ENCODE assay signal across 15 cellular contexts in genomic region chr3:114447545-114447944, GRCh38.
DNase-seq lines count a peak whose midpoint lies in the region; ATAC-seq and TF ChIP-seq lines count a peak whose summit lies in the region.
"Had no signal": no experiment of that assay in that cellular context is flagged by ENCODE, and none has a peak within 500 bp of the region (broad histone marks: within the 10 kb centered on the region; RNA-seq: fewer than 3 reads in every experiment).

No MANE protein-coding gene starts in this region.

- DNase-seq in GM06990 (ENCODE audit: extremely low read depth, insufficient read length) (no peak), OCI-LY7 (ENCODE audit: low spot score) (peak; percentile 18), left lung (no peak), dermis blood vessel endothelial cell (no peak)
- DNase-seq in activated CD8-positive, alpha-beta memory T cell treated with anti-CD3 and anti-CD28 coated beads, Interleukin-2, amount 50 U/mL, for 48 hours, result no peak
- DNase-seq: activated CD8-positive, alpha-beta T cell treated with anti-CD3 and anti-CD28 coated beads, Interleukin-2, amount 10 ng/mL, durations not matched to agents 7 days and 5 days; CD8-positive, alpha-beta memory T cell; endodermal cell; naive B cell; NCI-H146 had no signal

- no peaks in the 10 kb centered on the region for H3K79me2 ChIP-seq in OCI-LY7 (ENCODE audit: insufficient read depth, low read depth, low read length)

- H4K20me1 ChIP-seq in OCI-LY7 (ENCODE audit: insufficient read depth, low read length), result no peaks in the 10 kb centered on the region

- no TSS peak for BruUV-seq in OCI-LY7 (replicated peaks; lab: Mats Ljungman, UMichigan)

- peak overlapping the region; percentile 38 for H3K4me3 ChIP-seq in GM06990 (replicated peaks; ENCODE audit: low read depth, low read length)
- no peak overlapping the region for H3K4me3 ChIP-seq in OCI-LY7 (ENCODE audit: low read depth, low read length, poor library complexity, severe bottlenecking)
- no peak overlapping the region for H3K4me3 ChIP-seq in left lung
- H3K4me3 ChIP-seq: smooth muscle cell had no signal

- 0 out of 2 replicates have a peak overlapping the region, but pooled peaks have one; percentile 7 for H3K4me2 ChIP-seq in OCI-LY7 (ENCODE audit: low read length)
- H3K4me2 ChIP-seq: smooth muscle cell had no signal

- H3K9me3 ChIP-seq in OCI-LY7 (ENCODE audit: low read length), result no peaks in the 10 kb centered on the region
- H3K9me3 ChIP-seq in left lung, result no peaks in the 10 kb centered on the region

- CTCF ChIA-PET in OCI-LY7 (lab: Charles Lee; ENCODE audit: unreplicated experiment), result interaction anchor here (0.5 to 1.3 kb wide), 3 partner anchors 29 to 156 kb away, joined by 3 read pairs; no protein-coding TSS in a partner anchor

- peak overlapping the region; percentile 23; the same call in 1 of the 2 replicates for H2AFZ ChIP-seq in OCI-LY7 (ENCODE audit: low read length)

- intact Hi-C loops in OCI-LY7 (cut with micrococcal nuclease; ENCODE audit: unreplicated experiment), result loop anchor here (1.0 kb wide), 1 partner anchor 63 kb away; no protein-coding TSS in a partner anchor
- intact Hi-C loops in left lung (cut with DNase I), result no loop called here

- 0 out of 2 replicates have a peak, but pooled peaks cover under 1% of the 10 kb centered on the region for H3K9me2 ChIP-seq in OCI-LY7 (ENCODE audit: insufficient read depth, low read length)

- H3K4me1 ChIP-seq in OCI-LY7 (ENCODE audit: insufficient read depth, low read length, poor library complexity, severe bottlenecking) (peaks cover 38% of the 10 kb centered on the region), left lung (peaks cover 1 to 19% of the 10 kb centered on the region in 2 donors)

- H3K36me3 ChIP-seq in GM06990 (ENCODE audit: control insufficient read depth, insufficient read depth, low read length) (no peaks in the 10 kb centered on the region), OCI-LY7 (ENCODE audit: insufficient read depth, low read length) (no peaks in the 10 kb centered on the region), left lung (no peaks in the 10 kb centered on the region)

- ATAC-seq in GM21529 (IDR thresholded peaks at IDR 0.05; ENCODE audit: unreplicated experiment) (peak; percentile 51), left lung (peak; percentile 35), HG02938 (IDR thresholded peaks at IDR 0.05; ENCODE audit: unreplicated experiment) (no peak), HG02973 (IDR thresholded peaks at IDR 0.05; ENCODE audit: unreplicated experiment) (no peak)
- ATAC-seq: activated CD8-positive, alpha-beta T cell treated with anti-CD3 and anti-CD28 coated beads, Interleukin-2, amount 10 ng/mL, durations not matched to agents 7 days and 5 days; Right ventricle myocardium inferior had no signal

- POLR2A ChIA-PET in OCI-LY7 (lab: Charles Lee), result interaction anchor here (0.6 to 9.8 kb wide), 18 partner anchors 8 to 441 kb away, joined by 3 to 108 read pairs (median 4); no protein-coding TSS in a partner anchor

- H3K27ac ChIP-seq in OCI-LY7 (ENCODE audit: low read depth, low read length, poor library complexity, severe bottlenecking) (no peak overlapping the region), left lung (no peak overlapping the region)

- H3K27me3 ChIP-seq in GM06990 (replicated peaks; ENCODE audit: control insufficient read depth, insufficient read depth, low read length) (no peaks in the 10 kb centered on the region), left lung (no peaks in the 10 kb centered on the region)

- TF ChIP-seq CTCF in GM06990 (IDR thresholded peaks at IDR 0.05; ENCODE audit: insufficient read depth, low read length, poor library complexity, severe bottlenecking), result peak; percentile 18
- peak; percentile 54; the same call in 1 of the 2 replicates for TF ChIP-seq CTCF in OCI-LY7 (conservative IDR thresholded peaks at IDR 0.05; ENCODE audit: low read length)
- no peak for TF ChIP-seq CTCF in left lung (IDR thresholded peaks at IDR 0.05)

Comparison
In these comparisons a context has a peak if more than half of its experiments do, and no peak if none do; other contexts are left out.
1. CTCF ChIP-seq: peak in GM06990 (single experiment) and OCI-LY7 (single experiment); none in left lung (0 of 2).
2. ATAC-seq: peak in GM21529 (single experiment) and left lung (single experiment); none in HG02938 (single experiment) and HG02973 (single experiment).